ENCODE assay signal across 37 cellular contexts in the genomic region with DNA sequence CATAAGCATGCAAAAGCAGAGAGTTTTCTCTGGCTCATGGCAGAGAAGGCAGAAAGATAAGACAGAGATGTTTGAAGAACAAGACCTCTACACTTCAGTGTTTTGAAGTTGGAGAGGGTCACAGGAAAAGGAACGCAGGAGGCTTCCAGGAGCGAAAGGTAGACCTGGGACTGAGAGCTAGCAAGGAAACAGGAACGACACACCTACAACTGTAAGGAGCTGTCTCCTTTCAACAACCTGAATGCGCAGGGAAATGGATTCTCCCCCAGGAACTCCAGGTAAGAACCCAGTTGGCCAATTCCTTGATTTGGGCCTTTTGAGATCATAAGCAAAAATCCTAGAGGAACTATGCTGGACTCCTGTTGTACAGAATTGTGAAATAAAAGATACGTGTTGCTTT.
"Had no signal": no experiment of that assay in that cellular context is flagged by ENCODE, and none has a peak within 500 bp of the region (broad histone marks: within the 10 kb centered on the region; RNA-seq: fewer than 3 reads in every experiment).

No MANE protein-coding gene starts in this region.

- H3K4me1 Mint-ChIP-seq: activated B cell treated with CpG ODN at 0.5 μM for 24 hours; activated CD4-positive, alpha-beta memory T cell treated with anti-CD3 and anti-CD28 coated beads, Interleukin-2, amount 10 ng/mL, durations not matched to agents 7 days and 5 days; activated CD4-positive, alpha-beta T cell treated with anti-CD3 and anti-CD28 coated beads for 36 hours; activated CD4-positive, alpha-beta T cell treated with anti-CD3 and anti-CD28 coated beads, Interleukin-2, amount 10 ng/mL, durations not matched to agents 7 days and 5 days; activated CD8-positive, alpha-beta memory T cell treated with anti-CD3 and anti-CD28 coated beads, Interleukin-2, amount 10 ng/mL, durations not matched to agents 7 days and 5 days; activated naive CD8-positive, alpha-beta T cell treated with anti-CD3 and anti-CD28 coated beads for 36 hours; activated T-helper 17 cell treated with anti-CD3 and anti-CD28 coated beads, Interleukin-2, amount 50 U/mL, for 72 hours had no signal

- H3K4me3 ChIP-seq: adrenal gland, body of pancreas, breast epithelium had no signal

- H3K27ac Mint-ChIP-seq: activated B cell treated with CpG ODN at 0.5 μM for 24 hours; activated CD4-positive, alpha-beta memory T cell treated with anti-CD3 and anti-CD28 coated beads, Interleukin-2, amount 10 ng/mL, durations not matched to agents 7 days and 5 days; activated CD4-positive, alpha-beta T cell treated with anti-CD3 and anti-CD28 coated beads for 36 hours; activated CD4-positive, alpha-beta T cell treated with anti-CD3 and anti-CD28 coated beads, Interleukin-2, amount 10 ng/mL, durations not matched to agents 7 days and 5 days; activated CD8-positive, alpha-beta memory T cell treated with anti-CD3 and anti-CD28 coated beads, Interleukin-2, amount 10 ng/mL, durations not matched to agents 7 days and 5 days; activated CD8-positive, alpha-beta T cell treated with anti-CD3 and anti-CD28 coated beads, Interleukin-2, amount 10 ng/mL, durations not matched to agents 7 days and 5 days; activated naive CD4-positive, alpha-beta T cell treated with anti-CD3 and anti-CD28 coated beads for 36 hours; activated naive CD4-positive, alpha-beta T cell treated with anti-CD3 and anti-CD28 coated beads, Interleukin-2, amount 50 U/mL, for 72 hours; activated naive CD8-positive, alpha-beta T cell treated with anti-CD3 and anti-CD28 coated beads for 36 hours; activated T-cell treated with anti-CD3 and anti-CD28 coated beads, Interleukin-2, amount 50 U/mL, for 72 hours; activated T-helper 1 cell treated with anti-CD3 and anti-CD28 coated beads, Interleukin-12 subunit alpha, Interleukin-12 subunit beta, Interleukin-2, Interleukin-4 antibody, amounts not matched to agents 30 ng/mL and 10 ng/mL and 1 ng/mL, durations not matched to agents 14 hours and 24 hours and 36 hours; activated T-helper 17 cell treated with anti-CD3 and anti-CD28 coated beads, Interleukin-2, amount 50 U/mL, for 72 hours; T-helper 1 cell treated with Interleukin-12 subunit alpha and Interleukin-12 subunit beta and Interleukin-4 antibody, amounts not matched to agents 30 μg/mL and 1 μg/mL, for 36 hours; T-helper 2 cell treated with Interferon-gamma antibody and Interleukin-4, amounts not matched to agents 5 μg/mL and 100 μg/mL, for 36 hours had no signal

- H3K36me3 Mint-ChIP-seq: activated CD8-positive, alpha-beta memory T cell treated with anti-CD3 and anti-CD28 coated beads, Interleukin-2, amount 10 ng/mL, durations not matched to agents 7 days and 5 days; activated naive CD4-positive, alpha-beta T cell treated with anti-CD3 and anti-CD28 coated beads, Interleukin-2, amount 50 U/mL, for 72 hours; activated naive CD8-positive, alpha-beta T cell treated with anti-CD3 and anti-CD28 coated beads for 36 hours had no signal

- H3K9me3 ChIP-seq: adrenal gland had no signal

- H3K9me3 Mint-ChIP-seq: activated B cell treated with CpG ODN at 0.5 μM for 24 hours; activated naive CD4-positive, alpha-beta T cell treated with anti-CD3 and anti-CD28 coated beads for 36 hours; activated T-helper 1 cell treated with anti-CD3 and anti-CD28 coated beads, Interleukin-12 subunit alpha, Interleukin-12 subunit beta, Interleukin-2, Interleukin-4 antibody, amounts not matched to agents 30 ng/mL and 10 ng/mL and 1 ng/mL, durations not matched to agents 14 hours and 24 hours and 36 hours had no signal

- H3K27ac ChIP-seq: adrenal gland, body of pancreas, brain microvascular endothelial cell, breast epithelium, VCaP had no signal

- ATAC-seq: activated CD4-positive, alpha-beta T cell treated with anti-CD3 and anti-CD28 coated beads for 36 hours; activated CD8-positive, alpha-beta memory T cell treated with anti-CD3 and anti-CD28 coated beads, Interleukin-2, amount 10 ng/mL, durations not matched to agents 7 days and 5 days; activated CD8-positive, alpha-beta T cell treated with anti-CD3 and anti-CD28 coated beads, Interleukin-2, amount 10 ng/mL, durations not matched to agents 7 days and 5 days; activated naive CD4-positive, alpha-beta T cell treated with anti-CD3 and anti-CD28 coated beads, Interleukin-2, amount 50 U/mL, for 72 hours; activated T-cell treated with anti-CD3 and anti-CD28 coated beads, Interleukin-2, amount 50 U/mL, for 4 hours; activated T-cell treated with anti-CD3 and anti-CD28 coated beads, Interleukin-2, amount 50 U/mL, for 72 hours; activated T-helper 17 cell treated with anti-CD3 and anti-CD28 coated beads, Interleukin-2, amount 50 U/mL, for 72 hours; body of pancreas had no signal

- DNase-seq: activated B cell treated with CpG ODN at 0.5 μM for 24 hours; activated CD4-positive, alpha-beta memory T cell treated with anti-CD3 and anti-CD28 coated beads, Interleukin-2, amount 10 ng/mL, durations not matched to agents 7 days and 5 days; activated CD4-positive, alpha-beta T cell treated with anti-CD3 and anti-CD28 coated beads for 36 hours; activated CD4-positive, alpha-beta T cell treated with anti-CD3 and anti-CD28 coated beads for 48 hours; activated CD4-positive, alpha-beta T cell treated with anti-CD3 and anti-CD28 coated beads, Interleukin-2, amount 10 ng/mL, durations not matched to agents 7 days and 5 days; activated CD4-positive, alpha-beta T cell treated with anti-CD3 and anti-CD28 coated beads, Interleukin-2, amount 50 U/mL, for 48 hours; activated CD4-positive, CD25-positive, alpha-beta regulatory T cell treated with anti-CD3 and anti-CD28 coated beads, Interleukin-2, amount 50 U/mL, for 72 hours; activated CD8-positive, alpha-beta memory T cell treated with anti-CD3 and anti-CD28 coated beads for 24 hours; activated CD8-positive, alpha-beta memory T cell treated with anti-CD3 and anti-CD28 coated beads, Interleukin-2, amount 10 ng/mL, durations not matched to agents 7 days and 5 days; activated CD8-positive, alpha-beta memory T cell treated with anti-CD3 and anti-CD28 coated beads, Interleukin-2, amount 50 U/mL, for 48 hours; activated CD8-positive, alpha-beta T cell treated with anti-CD3 and anti-CD28 coated beads, Interleukin-2, amount 10 ng/mL, durations not matched to agents 7 days and 5 days; activated effector memory CD4-positive, alpha-beta T cell treated with anti-CD3 and anti-CD28 coated beads, Interleukin-2, amount 50 U/mL, for 16 hours; activated gamma-delta T cell treated with Interleukin-2 at 50 U/mL for 16 hours; activated naive CD4-positive, alpha-beta T cell; activated naive CD4-positive, alpha-beta T cell treated with anti-CD3 and anti-CD28 coated beads for 36 hours; activated naive CD4-positive, alpha-beta T cell treated with anti-CD3 and anti-CD28 coated beads, Interleukin-2, amount 50 U/mL, for 16 hours; activated naive CD8-positive, alpha-beta T cell treated with anti-CD3 and anti-CD28 coated beads for 36 hours; activated T-cell treated with anti-CD3 and anti-CD28 coated beads, Interleukin-2, amount 50 U/mL, for 1 hour; activated T-cell treated with anti-CD3 and anti-CD28 coated beads, Interleukin-2, amount 50 U/mL, for 4 hours; activated T-cell treated with anti-CD3 and anti-CD28 coated beads, Interleukin-2, amount 50 U/mL, for 72 hours; adrenal gland; amniotic stem cell; aorta; body of pancreas; brain microvascular endothelial cell; central memory CD4-positive, alpha-beta T cell; SW 1271; T-helper 1 cell; T-helper 2 cell; T-helper 9 cell had no signal

- H3K4me1 ChIP-seq: adrenal gland, body of pancreas, breast epithelium had no signal

- H3K27me3 ChIP-seq: adrenal gland, body of pancreas, brain microvascular endothelial cell, breast epithelium had no signal

- H3K27me3 Mint-ChIP-seq: activated B cell treated with CpG ODN at 0.5 μM for 24 hours; activated CD4-positive, alpha-beta memory T cell treated with anti-CD3 and anti-CD28 coated beads, Interleukin-2, amount 10 ng/mL, durations not matched to agents 7 days and 5 days; activated CD4-positive, alpha-beta T cell treated with anti-CD3 and anti-CD28 coated beads for 36 hours; activated CD4-positive, alpha-beta T cell treated with anti-CD3 and anti-CD28 coated beads, Interleukin-2, amount 10 ng/mL, durations not matched to agents 7 days and 5 days; activated CD8-positive, alpha-beta memory T cell treated with anti-CD3 and anti-CD28 coated beads, Interleukin-2, amount 10 ng/mL, durations not matched to agents 7 days and 5 days; activated naive CD8-positive, alpha-beta T cell treated with anti-CD3 and anti-CD28 coated beads for 36 hours; activated T-helper 17 cell treated with anti-CD3 and anti-CD28 coated beads, Interleukin-2, amount 50 U/mL, for 72 hours had no signal

- H3K4me3 Mint-ChIP-seq: activated B cell treated with CpG ODN at 0.5 μM for 24 hours; activated CD4-positive, alpha-beta memory T cell treated with anti-CD3 and anti-CD28 coated beads, Interleukin-2, amount 10 ng/mL, durations not matched to agents 7 days and 5 days; activated CD4-positive, alpha-beta T cell treated with anti-CD3 and anti-CD28 coated beads for 36 hours; activated CD4-positive, alpha-beta T cell treated with anti-CD3 and anti-CD28 coated beads, Interleukin-2, amount 10 ng/mL, durations not matched to agents 7 days and 5 days; activated CD8-positive, alpha-beta memory T cell treated with anti-CD3 and anti-CD28 coated beads, Interleukin-2, amount 10 ng/mL, durations not matched to agents 7 days and 5 days; activated CD8-positive, alpha-beta T cell treated with anti-CD3 and anti-CD28 coated beads, Interleukin-2, amount 10 ng/mL, durations not matched to agents 7 days and 5 days; activated naive CD4-positive, alpha-beta T cell treated with anti-CD3 and anti-CD28 coated beads for 36 hours; activated naive CD8-positive, alpha-beta T cell treated with anti-CD3 and anti-CD28 coated beads for 36 hours; activated T-cell treated with anti-CD3 and anti-CD28 coated beads, Interleukin-2, amount 50 U/mL, for 4 hours; activated T-cell treated with anti-CD3 and anti-CD28 coated beads, Interleukin-2, amount 50 U/mL, for 72 hours; activated T-helper 1 cell treated with anti-CD3 and anti-CD28 coated beads, Interleukin-12 subunit alpha, Interleukin-12 subunit beta, Interleukin-2, Interleukin-4 antibody, amounts not matched to agents 30 ng/mL and 10 ng/mL and 1 ng/mL, durations not matched to agents 14 hours and 24 hours and 36 hours; activated T-helper 17 cell treated with anti-CD3 and anti-CD28 coated beads, Interleukin-2, amount 50 U/mL, for 72 hours; T-helper 1 cell treated with Interleukin-12 subunit alpha and Interleukin-12 subunit beta and Interleukin-4 antibody, amounts not matched to agents 30 μg/mL and 1 μg/mL, for 36 hours; T-helper 2 cell treated with Interferon-gamma antibody and Interleukin-4, amounts not matched to agents 5 μg/mL and 100 μg/mL, for 36 hours had no signal

- H3K36me3 ChIP-seq: adrenal gland, brain microvascular endothelial cell, breast epithelium had no signal
